ENCODE assay signal across 26 cellular contexts in the genomic region with DNA sequence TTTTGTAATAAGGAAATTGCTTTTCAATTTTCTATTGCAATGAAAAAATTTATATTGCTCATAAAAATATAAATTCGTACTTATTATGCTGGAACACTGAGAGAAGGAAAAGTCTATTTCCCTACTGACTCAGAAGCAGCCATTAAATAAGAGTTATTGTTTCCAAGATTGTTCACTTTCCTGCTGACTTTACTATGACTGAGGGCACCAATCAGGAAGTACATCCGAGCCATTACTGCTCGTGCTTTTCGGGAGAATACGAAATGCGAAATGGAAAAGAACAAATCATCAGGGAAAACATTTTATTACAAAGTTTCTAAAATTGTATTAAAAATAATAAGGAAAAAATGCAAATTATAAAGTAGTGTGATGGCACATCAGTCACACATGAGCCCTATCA.
"Had no signal": no experiment of that assay in that cellular context is flagged by ENCODE, and none has a peak within 500 bp of the region (broad histone marks: within the 10 kb centered on the region; RNA-seq: fewer than 3 reads in every experiment).

No MANE protein-coding gene starts in this region.

- H3K4me1 ChIP-seq: colonic mucosa, esophagus muscularis mucosa, esophagus squamous epithelium, foreskin keratinocyte, gastrocnemius medialis, gastroesophageal sphincter, heart left ventricle, heart right ventricle had no signal

- H3K9me3 ChIP-seq: colonic mucosa, gastrocnemius medialis had no signal

- H3K4me3 ChIP-seq: colonic mucosa, coronary artery, dorsolateral prefrontal cortex, esophagus muscularis mucosa, esophagus squamous epithelium, gastrocnemius medialis, gastroesophageal sphincter, heart left ventricle, heart right ventricle had no signal

- H3K36me3 ChIP-seq: colonic mucosa, gastrocnemius medialis had no signal

- H3K27me3 ChIP-seq: colonic mucosa, dorsolateral prefrontal cortex, esophagus muscularis mucosa, esophagus squamous epithelium, foreskin keratinocyte, gastrocnemius medialis, gastroesophageal sphincter, heart left ventricle, heart right ventricle had no signal

- ATAC-seq: effector memory CD8-positive, alpha-beta T cell; esophagus mucosa; foreskin keratinocyte; gastrocnemius medialis; gastroesophageal sphincter; heart left ventricle; heart right ventricle had no signal

- DNase-seq: colonic mucosa; cortex of kidney; dorsolateral prefrontal cortex; effector CD4-positive, alpha-beta T cell; effector CD8-positive, alpha-beta T cell; effector memory CD4-positive, alpha-beta T cell; effector memory CD8-positive, alpha-beta T cell; endodermal cell; erythroblast; esophagus squamous epithelium; foreskin fibroblast; foreskin keratinocyte; foreskin melanocyte; gastrocnemius medialis; glutamatergic neuron; head of caudate nucleus; heart left ventricle; heart right ventricle had no signal

- H3K27ac ChIP-seq: colonic mucosa, coronary artery, dorsolateral prefrontal cortex, epithelial cell of prostate, esophagus muscularis mucosa, esophagus squamous epithelium, foreskin keratinocyte, gastrocnemius medialis, gastroesophageal sphincter, heart left ventricle, heart right ventricle had no signal

- FAIRE-seq: colon, endometrium, frontal cortex had no signal
